Comparison of ENCODE assay signal across 21 cellular contexts in the genomic region with DNA sequence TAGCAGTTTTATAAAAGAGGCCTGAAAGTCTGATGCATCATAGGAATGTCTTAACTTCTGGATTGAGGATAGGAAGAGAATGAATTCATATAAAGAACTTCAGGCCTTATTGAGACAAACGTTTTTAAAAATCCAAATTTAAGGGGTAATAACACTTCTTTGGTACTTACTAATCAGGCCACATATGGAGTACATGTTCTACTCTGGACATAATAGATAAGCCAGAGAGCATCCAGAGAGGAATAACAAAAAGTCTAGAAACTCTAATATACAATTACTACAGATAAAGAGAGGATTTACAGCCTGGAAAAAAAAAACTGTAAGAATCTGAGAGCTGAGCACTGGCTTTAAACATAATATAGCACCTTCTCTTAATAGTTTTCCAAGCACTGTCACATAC. TPM values are rescaled to one million over a fixed set of nuclear protein-coding genes. Genes with fewer than 3 reads are reported as not detected.
DNase-seq lines count a peak whose midpoint lies in the region; ATAC-seq and TF ChIP-seq lines count a peak whose summit lies in the region.
"Had no signal": no experiment of that assay in that cellular context is flagged by ENCODE, and none has a peak within 500 bp of the region (broad histone marks: within the 10 kb centered on the region; RNA-seq: fewer than 3 reads in every experiment).

No MANE protein-coding gene starts in this region.

- H3K36me3 ChIP-seq in HUES64 (ENCODE audit: insufficient read depth, low read length) (peaks cover 11% of the 10 kb centered on the region), vagina (no peaks in the 10 kb centered on the region)

- DNase-seq in T-helper 2 cell treated with Interferon-gamma antibody and Interleukin-4, amounts not matched to agents 5 μg/mL and 100 μg/mL, for 36 hours (ENCODE audit: low spot score): no peak
- DNase-seq in T-helper 2 cell (no peak), nephron progenitor cell (no peak), vagina (ENCODE audit: extremely low spot score in 2 of 2) (no peak)
- no peak for DNase-seq in activated naive CD8-positive, alpha-beta T cell treated with anti-CD3 and anti-CD28 coated beads, Interleukin-2, amount 50 U/mL, for 24 hours
- DNase-seq in central memory CD4-positive, alpha-beta T cell: no peak
- DNase-seq in effector CD8-positive, alpha-beta T cell (lab: John Stamatoyannopoulos, UW): no peak
- DNase-seq: activated CD8-positive, alpha-beta T cell treated with anti-CD3 and anti-CD28 coated beads for 36 hours; DMS53; hippocampal formation; KG1; naive B cell; NCI-H1105; NCI-H526 treated with DMSO at 0.1 percent for 48 hours; stimulated activated CD4-positive, alpha-beta T cell treated with anti-CD3 and anti-CD28 coated beads, Interleukin-4, amount 100 ng/mL, for 1 hour; T-helper 9 cell had no signal

- H3K27me3 Mint-ChIP-seq in T-helper 2 cell treated with Interferon-gamma antibody and Interleukin-4, amounts not matched to agents 5 μg/mL and 100 μg/mL, for 36 hours (ENCODE audit: low read depth): no peaks in the 10 kb centered on the region
- H3K27me3 Mint-ChIP-seq in activated naive CD8-positive, alpha-beta T cell treated with anti-CD3 and anti-CD28 coated beads, Interleukin-2, amount 50 U/mL, for 24 hours: no peaks in the 10 kb centered on the region
- no peaks in the 10 kb centered on the region for H3K27me3 Mint-ChIP-seq in nephron progenitor cell (ENCODE audit: low read depth, poor library complexity)
- H3K27me3 Mint-ChIP-seq: activated CD8-positive, alpha-beta T cell treated with anti-CD3 and anti-CD28 coated beads for 36 hours; naive B cell had no signal

- peak overlapping the region; percentile 24 for H3K4me3 Mint-ChIP-seq in T-helper 2 cell treated with Interferon-gamma antibody and Interleukin-4, amounts not matched to agents 5 μg/mL and 100 μg/mL, for 36 hours
- H3K4me3 Mint-ChIP-seq in activated naive CD8-positive, alpha-beta T cell treated with anti-CD3 and anti-CD28 coated beads, Interleukin-2, amount 50 U/mL, for 24 hours: peak overlapping the region; percentile 93
- peak overlapping the region; percentile 95 for H3K4me3 Mint-ChIP-seq in nephron progenitor cell
- H3K4me3 Mint-ChIP-seq: CD14-positive monocyte had no signal

- peaks cover 9% of the 10 kb centered on the region for H3K4me1 ChIP-seq in HUES64 (ENCODE audit: insufficient read depth, low read length)
- H3K4me1 ChIP-seq in vagina: peaks cover 29% of the 10 kb centered on the region

- H3K27ac ChIP-seq in HUES64 (ENCODE audit: low read depth, low read length): no peak overlapping the region
- H3K27ac ChIP-seq in vagina: no peak overlapping the region
- H3K27ac ChIP-seq: breast epithelium had no signal

- 0 out of 2 replicates have a peak overlapping the region, but pooled peaks have one; percentile 93 for H3K4me3 ChIP-seq in HUES64 (ENCODE audit: low read length)
- H3K4me3 ChIP-seq in vagina: no peak overlapping the region
- H3K4me3 ChIP-seq: breast epithelium, smooth muscle cell had no signal

- H3K9me3 ChIP-seq in HUES64 (ENCODE audit: insufficient read depth, low read depth, low read length) (no peaks in the 10 kb centered on the region), vagina (no peaks in the 10 kb centered on the region)
- H3K9me3 ChIP-seq: breast epithelium had no signal

- no peak overlapping the region for H3K27ac Mint-ChIP-seq in T-helper 2 cell treated with Interferon-gamma antibody and Interleukin-4, amounts not matched to agents 5 μg/mL and 100 μg/mL, for 36 hours
- H3K27ac Mint-ChIP-seq in activated naive CD8-positive, alpha-beta T cell treated with anti-CD3 and anti-CD28 coated beads, Interleukin-2, amount 50 U/mL, for 24 hours: no peak overlapping the region
- no peak overlapping the region for H3K27ac Mint-ChIP-seq in nephron progenitor cell
- H3K27ac Mint-ChIP-seq: activated CD8-positive, alpha-beta T cell treated with anti-CD3 and anti-CD28 coated beads for 36 hours; activated T-helper 1 cell treated with anti-CD3 and anti-CD28 coated beads, Interleukin-12 subunit alpha, Interleukin-12 subunit beta, Interleukin-2, Interleukin-4 antibody, amounts not matched to agents 30 ng/mL and 10 ng/mL and 1 ng/mL, durations not matched to agents 14 hours and 24 hours and 36 hours had no signal

- no peaks in the 10 kb centered on the region for H3K9me3 Mint-ChIP-seq in T-helper 2 cell treated with Interferon-gamma antibody and Interleukin-4, amounts not matched to agents 5 μg/mL and 100 μg/mL, for 36 hours
- H3K9me3 Mint-ChIP-seq in activated naive CD8-positive, alpha-beta T cell treated with anti-CD3 and anti-CD28 coated beads, Interleukin-2, amount 50 U/mL, for 24 hours: no peaks in the 10 kb centered on the region
- H3K9me3 Mint-ChIP-seq in nephron progenitor cell: no peaks in the 10 kb centered on the region
- H3K9me3 Mint-ChIP-seq: activated CD8-positive, alpha-beta T cell treated with anti-CD3 and anti-CD28 coated beads for 36 hours; activated T-helper 1 cell treated with anti-CD3 and anti-CD28 coated beads, Interleukin-12 subunit alpha, Interleukin-12 subunit beta, Interleukin-2, Interleukin-4 antibody, amounts not matched to agents 30 ng/mL and 10 ng/mL and 1 ng/mL, durations not matched to agents 14 hours and 24 hours and 36 hours; naive B cell had no signal

- peaks cover 37% of the 10 kb centered on the region for H3K4me1 Mint-ChIP-seq in T-helper 2 cell treated with Interferon-gamma antibody and Interleukin-4, amounts not matched to agents 5 μg/mL and 100 μg/mL, for 36 hours (ENCODE audit: low read depth)
- peaks cover 56% of the 10 kb centered on the region for H3K4me1 Mint-ChIP-seq in activated naive CD8-positive, alpha-beta T cell treated with anti-CD3 and anti-CD28 coated beads, Interleukin-2, amount 50 U/mL, for 24 hours
- H3K4me1 Mint-ChIP-seq in nephron progenitor cell: peaks cover 32% of the 10 kb centered on the region

- no peak for TF ChIP-seq POLR2A in vagina (IDR thresholded peaks at IDR 0.05)

- 100% methylated on average over 1 of the region's 1 CpG for WGBS in HUES64

- TF ChIP-seq CTCF in nephron progenitor cell (IDR thresholded peaks at IDR 0.05) (no peak), vagina (IDR thresholded peaks at IDR 0.05) (no peak)

- H3K27me3 ChIP-seq in HUES64 (ENCODE audit: insufficient read depth, low read length): no peaks in the 10 kb centered on the region
- H3K27me3 ChIP-seq in vagina: no peaks in the 10 kb centered on the region
- H3K27me3 ChIP-seq: breast epithelium had no signal

- peaks cover 19% of the 10 kb centered on the region for H3K36me3 Mint-ChIP-seq in T-helper 2 cell treated with Interferon-gamma antibody and Interleukin-4, amounts not matched to agents 5 μg/mL and 100 μg/mL, for 36 hours (ENCODE audit: low read depth)
- H3K36me3 Mint-ChIP-seq in activated naive CD8-positive, alpha-beta T cell treated with anti-CD3 and anti-CD28 coated beads, Interleukin-2, amount 50 U/mL, for 24 hours (ENCODE audit: low read depth): peaks cover 50% of the 10 kb centered on the region
- H3K36me3 Mint-ChIP-seq in nephron progenitor cell (ENCODE audit: low read depth): peaks cover 40% of the 10 kb centered on the region

- intact Hi-C loops in vagina (cut with DNase I): no loop called here

- no peak for ATAC-seq in activated naive CD8-positive, alpha-beta T cell treated with anti-CD3 and anti-CD28 coated beads, Interleukin-2, amount 50 U/mL, for 24 hours
- ATAC-seq: activated CD8-positive, alpha-beta T cell treated with anti-CD3 and anti-CD28 coated beads for 36 hours had no signal

- H3K9ac ChIP-seq in HUES64 (ENCODE audit: low read depth, low read length): no peak overlapping the region

RNA-seq across cellular contexts. Expression of gene MTPAP, which starts 2.9 kb away (rescaled TPM):
- 21.0 TPM for polyA plus RNA-seq in HUES64 (2013, experiment 1 of 2)
- 20.4 TPM for polyA plus RNA-seq in HUES64 (2013, experiment 2 of 2)
- 9.8 TPM for total RNA-seq in vagina

Comparison
In these comparisons a context has a peak if more than half of its experiments do, and no peak if none do; other contexts are left out.
1. H3K4me3 Mint-ChIP-seq: peak in every context shown above with its lines; median percentile 95 in nephron progenitor cell; 93 in activated naive CD8-positive, alpha-beta T cell treated with anti-CD3 and anti-CD28 coated beads, Interleukin-2, amount 50 U/mL, for 24 hours; 24 in T-helper 2 cell treated with Interferon-gamma antibody and Interleukin-4, amounts not matched to agents 5 μg/mL and 100 μg/mL, for 36 hours.